In the genomic region with DNA sequence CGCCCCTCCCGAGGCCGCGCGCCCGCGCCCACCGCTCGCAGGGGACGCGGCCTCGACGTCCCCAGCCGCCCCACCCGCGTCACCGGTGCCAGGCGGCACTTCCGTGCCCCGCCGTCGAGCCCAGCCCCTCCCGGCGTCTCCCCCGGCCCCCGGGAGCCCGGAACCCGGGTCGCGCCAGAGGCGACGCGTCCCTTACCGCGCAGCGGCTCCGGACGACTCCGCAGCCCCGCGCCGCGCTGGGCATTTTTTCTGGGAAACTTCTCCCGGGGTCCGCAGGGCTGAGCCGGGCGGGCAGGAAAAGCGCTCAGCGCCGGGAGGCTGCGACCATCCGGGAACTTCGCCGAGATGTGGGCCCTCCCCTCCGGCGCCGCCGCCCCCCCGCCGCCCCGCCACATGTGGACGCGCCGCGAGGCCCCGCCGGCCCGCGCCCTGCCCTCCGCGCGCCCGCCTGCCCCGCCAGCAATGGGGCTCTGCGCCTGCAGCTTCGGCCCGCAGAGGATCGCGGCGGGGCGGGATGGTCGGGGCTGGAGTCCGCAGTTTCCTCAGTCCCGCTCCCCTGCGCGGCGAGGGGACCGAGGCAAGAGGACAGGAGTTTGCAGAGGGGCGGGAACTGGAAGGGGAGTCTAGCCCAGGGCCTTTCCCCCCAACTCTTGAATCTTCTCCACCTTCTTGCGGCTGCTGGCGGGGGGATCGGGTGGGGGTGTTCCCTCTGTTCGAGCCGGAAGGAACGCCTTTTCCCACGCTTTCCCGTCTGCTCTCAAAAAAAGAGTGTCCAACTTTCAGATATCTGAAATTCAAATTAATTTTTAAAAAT, we compare ENCODE assay signal across 8 cellular contexts.
A peak's percentile ranks its signal among the peaks of the same experiment; 100 is the strongest.
DNase-seq lines count a peak whose midpoint lies in the region; ATAC-seq and TF ChIP-seq lines count a peak whose summit lies in the region.

No MANE protein-coding gene starts in this region.

- peaks cover 60% of the 10 kb centered on the region for H3K27me3 Mint-ChIP-seq in WTC11 (ENCODE audit: low read depth)

- POLR2A ChIA-PET in WTC11 (lab: Charles Lee) = no interaction called here

- no peaks in the 10 kb centered on the region for H3K36me3 Mint-ChIP-seq in WTC11

- CTCF ChIA-PET in WTC11 (lab: Charles Lee) = interaction anchor here (0.8 to 3.9 kb wide), 10 partner anchors 15 to 322 kb away, joined by 3 to 23 read pairs (median 4); partner anchors contain the start of gene CHN1

- no peak overlapping the region for H3K27ac Mint-ChIP-seq in WTC11

- DNase-seq in Caki2 (ENCODE audit: low read depth) = peak; percentile 50
- peak; percentile 65 for DNase-seq in HuH-7 (ENCODE audit: low spot score)
- peak; percentile 72 for DNase-seq in WTC11 (ENCODE audit: low spot score)
- DNase-seq in cardiac fibroblast (ENCODE audit: low read depth in 2 of 2) = peak; percentile 66 to 67
- DNase-seq in iris pigment epithelial cell (ENCODE audit: low read depth) = peak; percentile 47
- peak; percentile 28 to 35 for DNase-seq in stimulated activated CD4-positive, alpha-beta T cell treated with anti-CD3 and anti-CD28 coated beads, Interleukin-12 subunit alpha, Interleukin-12 subunit beta, amount 100 ng/mL, for 24 hours (ENCODE audit: low read depth in 2 of 2)
- no peak for DNase-seq in NCI-H187 (lab: John Stamatoyannopoulos, UW)

- H3K4me3 Mint-ChIP-seq in WTC11 = peak overlapping the region; percentile 81

- peaks cover 17% of the 10 kb centered on the region for H3K4me1 Mint-ChIP-seq in WTC11

- no peaks in the 10 kb centered on the region for H3K9me3 Mint-ChIP-seq in WTC11

- in situ Hi-C loops in Caki2 (cut with HindIII; ENCODE audit: low pct_unique_long_range_greater_than_20kb, low sequenced_read_pairs) = no loop called here

- no peak for TF ChIP-seq CTCF in WTC11 (IDR thresholded peaks at IDR 0.05)
- TF ChIP-seq CTCF in cardiac fibroblast (IDR thresholded peaks at IDR 0.05; ENCODE audit: low read depth, low read length) = no peak

- peak; percentile 42 for ATAC-seq in GM19467 (IDR thresholded peaks at IDR 0.05; ENCODE audit: unreplicated experiment)
- ATAC-seq in WTC11 = peak; percentile 66

- peak overlapping the region; percentile 84 to 89 for H3K4me3 ChIP-seq in cardiac fibroblast (replicated peaks in 1 of 2; ENCODE audit: low read depth in 2 of 2, low read length in 2 of 2)

TF ChIP-seq in WTC11, 78 proteins besides CTCF, POLR2A, EP300 and RAD21 (continues in another document):
- TF ChIP-seq, protein P1, sequence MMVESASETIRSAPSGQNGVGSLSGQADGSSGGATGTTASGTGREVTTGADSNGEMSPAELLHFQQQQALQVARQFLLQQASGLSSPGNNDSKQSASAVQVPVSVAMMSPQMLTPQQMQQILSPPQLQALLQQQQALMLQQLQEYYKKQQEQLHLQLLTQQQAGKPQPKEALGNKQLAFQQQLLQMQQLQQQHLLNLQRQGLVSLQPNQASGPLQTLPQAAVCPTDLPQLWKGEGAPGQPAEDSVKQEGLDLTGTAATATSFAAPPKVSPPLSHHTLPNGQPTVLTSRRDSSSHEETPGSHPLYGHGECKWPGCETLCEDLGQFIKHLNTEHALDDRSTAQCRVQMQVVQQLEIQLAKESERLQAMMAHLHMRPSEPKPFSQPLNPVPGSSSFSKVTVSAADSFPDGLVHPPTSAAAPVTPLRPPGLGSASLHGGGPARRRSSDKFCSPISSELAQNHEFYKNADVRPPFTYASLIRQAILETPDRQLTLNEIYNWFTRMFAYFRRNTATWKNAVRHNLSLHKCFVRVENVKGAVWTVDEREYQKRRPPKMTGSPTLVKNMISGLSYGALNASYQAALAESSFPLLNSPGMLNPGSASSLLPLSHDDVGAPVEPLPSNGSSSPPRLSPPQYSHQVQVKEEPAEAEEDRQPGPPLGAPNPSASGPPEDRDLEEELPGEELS (CRISPR knock-in tag; IDR thresholded peaks at IDR 0.05) = no peak
- TF ChIP-seq TEAD1 (CRISPR knock-in tag; IDR thresholded peaks at IDR 0.05) (peak; percentile 19; the same call in 1 of the 2 replicates), TCF7 (CRISPR knock-in tag; IDR thresholded peaks at IDR 0.05; ENCODE audit: low read depth) (0 out of 2 replicates have a peak, but pooled peaks have one; percentile 21), FOXP1 (CRISPR knock-in tag; IDR thresholded peaks at IDR 0.05; ENCODE audit: borderline replicate concordance) (0 out of 2 replicates have a peak, but pooled peaks have one; percentile 11), ZNF263 (CRISPR knock-in tag; IDR thresholded peaks at IDR 0.05; ENCODE audit: low read depth) (peak; percentile 35; the same call in 1 of the 2 replicates), ARID4B (CRISPR knock-in tag; IDR thresholded peaks at IDR 0.05; ENCODE audit: borderline replicate concordance) (0 out of 2 replicates have a peak, but pooled peaks have one; percentile 43), HMGXB4 (CRISPR knock-in tag; IDR thresholded peaks at IDR 0.05) (peak; percentile 4; the same call in 1 of the 2 replicates)
- TF ChIP-seq, protein P2, sequence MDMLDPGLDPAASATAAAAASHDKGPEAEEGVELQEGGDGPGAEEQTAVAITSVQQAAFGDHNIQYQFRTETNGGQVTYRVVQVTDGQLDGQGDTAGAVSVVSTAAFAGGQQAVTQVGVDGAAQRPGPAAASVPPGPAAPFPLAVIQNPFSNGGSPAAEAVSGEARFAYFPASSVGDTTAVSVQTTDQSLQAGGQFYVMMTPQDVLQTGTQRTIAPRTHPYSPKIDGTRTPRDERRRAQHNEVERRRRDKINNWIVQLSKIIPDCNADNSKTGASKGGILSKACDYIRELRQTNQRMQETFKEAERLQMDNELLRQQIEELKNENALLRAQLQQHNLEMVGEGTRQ (CRISPR knock-in tag; IDR thresholded peaks at IDR 0.05) = 0 out of 2 replicates have a peak, but pooled peaks have one; percentile 9
- TF ChIP-seq, protein P3, sequence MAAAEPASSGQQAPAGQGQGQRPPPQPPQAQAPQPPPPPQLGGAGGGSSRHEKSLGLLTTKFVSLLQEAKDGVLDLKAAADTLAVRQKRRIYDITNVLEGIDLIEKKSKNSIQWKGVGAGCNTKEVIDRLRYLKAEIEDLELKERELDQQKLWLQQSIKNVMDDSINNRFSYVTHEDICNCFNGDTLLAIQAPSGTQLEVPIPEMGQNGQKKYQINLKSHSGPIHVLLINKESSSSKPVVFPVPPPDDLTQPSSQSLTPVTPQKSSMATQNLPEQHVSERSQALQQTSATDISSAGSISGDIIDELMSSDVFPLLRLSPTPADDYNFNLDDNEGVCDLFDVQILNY (CRISPR knock-in tag; IDR thresholded peaks at IDR 0.05) = no peak

Comparison
In these comparisons a context has a peak if more than half of its experiments do, and no peak if none do; other contexts are left out.
1. DNase-seq: peak in Caki2 (single experiment), HuH-7 (single experiment), WTC11 (single experiment), cardiac fibroblast (2 of 2), iris pigment epithelial cell (single experiment) and stimulated activated CD4-positive, alpha-beta T cell treated with anti-CD3 and anti-CD28 coated beads, Interleukin-12 subunit alpha, Interleukin-12 subunit beta, amount 100 ng/mL, for 24 hours (2 of 2); none in NCI-H187 (0 of 2).